ENCODE assay signal across 8 cellular contexts in genomic region chr6:34237722-34238506, GRCh38. TPM values are rescaled to one million over a fixed set of nuclear protein-coding genes. Genes with fewer than 3 reads are reported as not detected.
DNase-seq lines count a peak whose midpoint lies in the region; ATAC-seq and TF ChIP-seq lines count a peak whose summit lies in the region.

No MANE protein-coding gene starts in this region.

- peak overlapping the region; percentile 94 for H3K4me2 ChIP-seq in H9 (ENCODE audit: insufficient read depth, insufficient read length, low read length)
- peak overlapping the region; percentile 80 for H3K4me2 ChIP-seq in OCI-LY1 (ENCODE audit: low read length)

- peaks cover 16% of the 10 kb centered on the region for H3K23me2 ChIP-seq in H9 (ENCODE audit: insufficient read length, low read depth, low read length, poor library complexity, severe bottlenecking)

- H3K4ac ChIP-seq in H9 (ENCODE audit: low read depth, low read length) = no peak overlapping the region; the same call in 1 of the 2 replicates

- H3K9me3 Mint-ChIP-seq in H9 (no peaks in the 10 kb centered on the region; a peak in 1 of 5 replicates), neural crest cell (no peaks in the 10 kb centered on the region)
- H3K9me3 Mint-ChIP-seq in activated T-cell treated with anti-CD3 and anti-CD28 coated beads, Interleukin-2, amount 50 U/mL, for 72 hours = no peaks in the 10 kb centered on the region

- H4K8ac ChIP-seq in H9 (replicated peaks; ENCODE audit: insufficient read length, low read depth, low read length) = no peak overlapping the region

- ATAC-seq in activated T-cell treated with anti-CD3 and anti-CD28 coated beads, Interleukin-2, amount 50 U/mL, for 72 hours (replicated peaks in 1 of 2) = peak; percentile 26 to 28

- H3K27me3 ChIP-seq in H9 (ENCODE audit: insufficient read depth, low read length) = no peaks in the 10 kb centered on the region
- H3K27me3 ChIP-seq in OCI-LY1 (ENCODE audit: insufficient read depth, low read length) = no peaks in the 10 kb centered on the region

- peak; percentile 54 for TF ChIP-seq CTCF in H9 (conservative IDR thresholded peaks at IDR 0.05)
- peak; percentile 46 for TF ChIP-seq CTCF in OCI-LY1 (IDR thresholded peaks at IDR 0.05; ENCODE audit: low read length)
- TF ChIP-seq CTCF in fibroblast of the aortic adventitia (IDR thresholded peaks at IDR 0.05; ENCODE audit: insufficient read depth, low read length) = peak; percentile 26
- peak; percentile 48 for TF ChIP-seq CTCF in neural crest cell (conservative IDR thresholded peaks at IDR 0.05)

- WGBS in H9 (ENCODE audit: extremely low coverage, insufficient read length, low lambda C conversion rate) = no CpG with 5 or more reads among the region's 64 CpGs
- WGBS in urinary bladder = 11% methylated on average over 64 of the region's 64 CpGs

- H3K9me3 ChIP-seq in H9 (ENCODE audit: control insufficient read depth, low read depth, low read length) (no peaks in the 10 kb centered on the region), OCI-LY1 (ENCODE audit: low read length) (no peaks in the 10 kb centered on the region)

- H3K4me3 Mint-ChIP-seq in H9 (peak overlapping the region; percentile 88 to 92), neural crest cell (peak overlapping the region; percentile 98)
- peak overlapping the region; percentile 91 to 93 for H3K4me3 Mint-ChIP-seq in activated T-cell treated with anti-CD3 and anti-CD28 coated beads, Interleukin-2, amount 50 U/mL, for 72 hours

- H3K36me3 Mint-ChIP-seq in H9 (ENCODE audit: insufficient read depth in 1 of 3, low read depth in 3 of 3) = peaks cover 44 to 48% (median 47%) of the 10 kb centered on the region in 3 experiments
- peaks cover 0 to 18% of the 10 kb centered on the region in 2 donors for H3K36me3 Mint-ChIP-seq in activated T-cell treated with anti-CD3 and anti-CD28 coated beads, Interleukin-2, amount 50 U/mL, for 72 hours (ENCODE audit: insufficient read depth in 2 of 2)
- peaks cover 10% of the 10 kb centered on the region for H3K36me3 Mint-ChIP-seq in neural crest cell (ENCODE audit: low read depth)

- peaks cover 9% of the 10 kb centered on the region for H3K79me1 ChIP-seq in H9 (ENCODE audit: insufficient read depth, low read depth, low read length, poor library complexity, severe bottlenecking)

- no peak overlapping the region for H4K91ac ChIP-seq in H9 (ENCODE audit: insufficient read length, low read depth, low read length)

- no peaks in the 10 kb centered on the region for H3K9me2 ChIP-seq in OCI-LY1 (ENCODE audit: low read depth, low read length)

- peaks cover 6% of the 10 kb centered on the region; the same call in 1 of the 2 replicates for H3F3A ChIP-seq in OCI-LY1 (ENCODE audit: insufficient read depth, low read length)

- H3K27ac Mint-ChIP-seq in H9 (peak overlapping the region; percentile 94 to 97 (median 95)), neural crest cell (ENCODE audit: unreplicated experiment) (peak overlapping the region; percentile 95)
- peak overlapping the region; percentile 96 for H3K27ac Mint-ChIP-seq in activated T-cell treated with anti-CD3 and anti-CD28 coated beads, Interleukin-2, amount 50 U/mL, for 72 hours

- peaks cover 35% of the 10 kb centered on the region; the same call in 1 of the 2 replicates for H3K79me2 ChIP-seq in H9 (ENCODE audit: insufficient read depth, low read length)
- H3K79me2 ChIP-seq in OCI-LY1 (ENCODE audit: insufficient read depth, low read length) = peaks cover 32% of the 10 kb centered on the region

- no peak overlapping the region for H2BK5ac ChIP-seq in H9 (ENCODE audit: insufficient read length, low read length)

- H3K27ac ChIP-seq in H9 (ENCODE audit: insufficient read length, low read depth, low read length) (no peak overlapping the region), OCI-LY1 (ENCODE audit: low read depth, low read length, poor library complexity, severe bottlenecking) (peak overlapping the region; percentile 84), urinary bladder (ENCODE audit: low read depth) (peak overlapping the region; percentile 30)

- H3K4me1 Mint-ChIP-seq in H9 (peaks cover 36 to 60% of the 10 kb centered on the region in 2 experiments), neural crest cell (peaks cover 62% of the 10 kb centered on the region)
- H3K4me1 Mint-ChIP-seq in activated T-cell treated with anti-CD3 and anti-CD28 coated beads, Interleukin-2, amount 50 U/mL, for 72 hours (ENCODE audit: low read depth) = peaks cover 63% of the 10 kb centered on the region

- no peak overlapping the region for H3K56ac ChIP-seq in H9 (ENCODE audit: insufficient read length, low read depth, low read length)

- H3K36me3 ChIP-seq in OCI-LY1 (ENCODE audit: insufficient read depth, low read length) = peaks cover 54% of the 10 kb centered on the region
- H3K36me3 ChIP-seq in urinary bladder (ENCODE audit: insufficient read depth) = peaks cover 2% of the 10 kb centered on the region

- H3K4me1 ChIP-seq in H9 (ENCODE audit: insufficient read depth, low read length) = peaks cover 13% of the 10 kb centered on the region
- H3K4me1 ChIP-seq in OCI-LY1 (ENCODE audit: insufficient read depth, low read length, severe bottlenecking) = peaks cover 43% of the 10 kb centered on the region
- no peaks in the 10 kb centered on the region for H3K4me1 ChIP-seq in urinary bladder (ENCODE audit: insufficient read depth)

- peak overlapping the region; percentile 57 for H3K18ac ChIP-seq in H9 (ENCODE audit: insufficient read length, low read depth, low read length)

- no peaks in the 10 kb centered on the region for H3K27me3 Mint-ChIP-seq in H9 (ENCODE audit: low read depth)
- no peaks in the 10 kb centered on the region for H3K27me3 Mint-ChIP-seq in activated T-cell treated with anti-CD3 and anti-CD28 coated beads, Interleukin-2, amount 50 U/mL, for 72 hours (ENCODE audit: low read depth)
- peaks cover 6% of the 10 kb centered on the region for H3K27me3 Mint-ChIP-seq in neural crest cell (ENCODE audit: low read depth)

- H4K20me1 ChIP-seq in H9 (ENCODE audit: control insufficient read depth, insufficient read depth, insufficient read length) = no peaks in the 10 kb centered on the region
- H4K20me1 ChIP-seq in OCI-LY1 (ENCODE audit: insufficient read depth, low read length) = no peaks in the 10 kb centered on the region

- H3K4me3 ChIP-seq in OCI-LY1 (ENCODE audit: low read depth, low read length, poor library complexity, severe bottlenecking) = peak overlapping the region; percentile 75
- peak overlapping the region; percentile 75 for H3K4me3 ChIP-seq in fibroblast of the aortic adventitia (ENCODE audit: low read depth, low read length)
- H3K4me3 ChIP-seq in urinary bladder (ENCODE audit: low read depth, low read length) = peak overlapping the region; percentile 71

- H3K9ac ChIP-seq in H9 (ENCODE audit: extremely low read depth, insufficient read length, low read length) = peak overlapping the region; percentile 96
- H3K9ac ChIP-seq in OCI-LY1 (ENCODE audit: low read length) = peak overlapping the region; percentile 93

- H3K14ac ChIP-seq in H9 (ENCODE audit: insufficient read depth, low read length) = peak overlapping the region; percentile 76

- DNase-seq in COLO668 (lab: John Stamatoyannopoulos, UW; ENCODE audit: unreplicated experiment) (peak; percentile 82), H9 (peak; percentile 49), fibroblast of the aortic adventitia (ENCODE audit: low read depth) (no peak), neural crest cell (ENCODE audit: low read depth, low spot score) (peak; percentile 49), H4 (ENCODE audit: low spot score) (no peak)
- peak; percentile 83 to 85 for DNase-seq in activated T-cell treated with anti-CD3 and anti-CD28 coated beads, Interleukin-2, amount 50 U/mL, for 72 hours

- H2AFZ ChIP-seq in H9 (ENCODE audit: low read length) = no peak overlapping the region
- no peak overlapping the region for H2AFZ ChIP-seq in OCI-LY1 (ENCODE audit: low read length)

- H2AK5ac ChIP-seq in H9 (ENCODE audit: insufficient read length, low read length) = no peak overlapping the region

- no peak overlapping the region for H2BK120ac ChIP-seq in H9 (ENCODE audit: low read depth, low read length, poor library complexity, severe bottlenecking)

- no peak overlapping the region for H2BK15ac ChIP-seq in H9 (ENCODE audit: low read depth, low read length)

- no peak overlapping the region for H3K23ac ChIP-seq in H9 (ENCODE audit: insufficient read length, low read depth, low read length)

- H4K5ac ChIP-seq in H9 (ENCODE audit: insufficient read length, low read depth, low read length) = no peak overlapping the region

- no peak overlapping the region for H2BK12ac ChIP-seq in H9 (ENCODE audit: insufficient read length, low read depth, low read length)

- H3T11ph ChIP-seq in H9 (ENCODE audit: low read length) = no peak overlapping the region

- no peak overlapping the region for H2BK20ac ChIP-seq in H9 (ENCODE audit: low read depth, low read length, poor library complexity, severe bottlenecking)

RNA-seq across cellular contexts. Expression of gene HMGA1, which starts 1.2 kb away (rescaled TPM):
- total RNA-seq in H9 (2021) = 2,116 and 2,191 TPM in 2 replicates
- total RNA-seq in activated T-cell treated with anti-CD3 and anti-CD28 coated beads, Interleukin-2, amount 50 U/mL, for 72 hours = 100 to 1,000 TPM; 454 to 573 TPM
- total RNA-seq in fibroblast of the aortic adventitia (ENCODE audit: low replicate concordance) = 38.6 and 635 TPM in 2 replicates
- total RNA-seq in neural crest cell = 1,143 and 1,176 TPM in 2 replicates
- 12.4 TPM for total RNA-seq in urinary bladder
- polyA plus RNA-seq in urinary bladder = 23.6 TPM
- 117 and 122 TPM in 2 replicates for total RNA-seq in H4 (2014; rRNA removed; shearing (Covaris generic))

RNA-seq across cellular contexts. Expression of gene SMIM29, which starts 10.9 kb away (rescaled TPM):
- total RNA-seq in H9 (2021) (5.1 and 5.4 TPM in 2 replicates), fibroblast of the aortic adventitia (ENCODE audit: low replicate concordance) (14.7 and 44.7 TPM in 2 replicates), neural crest cell (13.5 and 13.9 TPM in 2 replicates), urinary bladder (4.2 TPM)
- 10 to 100 TPM; 22.8 to 26.7 TPM for total RNA-seq in activated T-cell treated with anti-CD3 and anti-CD28 coated beads, Interleukin-2, amount 50 U/mL, for 72 hours
- 44.9 TPM for polyA plus RNA-seq in urinary bladder
- total RNA-seq in H4 (2014; rRNA removed; shearing (Covaris generic)) = 46.4 and 61.4 TPM in 2 replicates

Comparison
In these comparisons a context has a peak if more than half of its experiments do, and no peak if none do; other contexts are left out.
1. DNase-seq: peak in COLO668 (single experiment), H9 (single experiment), activated T-cell treated with anti-CD3 and anti-CD28 coated beads, Interleukin-2, amount 50 U/mL, for 72 hours (2 of 2) and neural crest cell (single experiment); none in fibroblast of the aortic adventitia (single experiment) and H4 (single experiment).
2. Peak in every context shown above with its lines, with median percentiles within 50 percentile points of each other: H3K27ac Mint-ChIP-seq, H3K4me3 Mint-ChIP-seq, CTCF ChIP-seq and H3K4me3 ChIP-seq.